ENCODE assay signal across 24 cellular contexts in genomic region chr9:19619221-19619620, GRCh38.
"Had no signal": no experiment of that assay in that cellular context is flagged by ENCODE, and none has a peak within 500 bp of the region (broad histone marks: within the 10 kb centered on the region; RNA-seq: fewer than 3 reads in every experiment).

No MANE protein-coding gene starts in this region.

- H3K27ac ChIP-seq: ascending aorta, brain microvascular endothelial cell, coronary artery, esophagus squamous epithelium, gastrocnemius medialis, heart left ventricle, left lung, prostate gland, tibial artery had no signal

- H3K4me3 Mint-ChIP-seq: activated B cell treated with CpG ODN at 0.5 μM for 24 hours; activated CD4-positive, alpha-beta T cell treated with anti-CD3 and anti-CD28 coated beads for 36 hours; activated T-cell treated with anti-CD3 and anti-CD28 coated beads, Interleukin-2, amount 50 U/mL, for 24 hours; activated T-helper 17 cell treated with anti-CD3 and anti-CD28 coated beads, Interleukin-2, amount 50 U/mL, for 72 hours; endodermal cell; natural killer cell treated with Interleukin-12 subunit alpha and Interleukin-12 subunit beta and Interleukin-15 and Interleukin-18, amount 100 ng/mL, for 72 hours had no signal

- H3K27me3 ChIP-seq: ascending aorta, brain microvascular endothelial cell, esophagus squamous epithelium, gastrocnemius medialis, left lung, tibial artery had no signal

- DNase-seq: activated B cell treated with CpG ODN at 0.5 μM for 24 hours; activated CD4-positive, alpha-beta T cell treated with anti-CD3 and anti-CD28 coated beads for 36 hours; activated CD4-positive, alpha-beta T cell treated with anti-CD3 and anti-CD28 coated beads, Interleukin-2, amount 50 U/mL, for 4 hours; activated CD8-positive, alpha-beta memory T cell treated with anti-CD3 and anti-CD28 coated beads for 24 hours; activated CD8-positive, alpha-beta memory T cell treated with anti-CD3 and anti-CD28 coated beads, Interleukin-2, amount 50 U/mL, for 4 hours; activated T-cell treated with anti-CD3 and anti-CD28 coated beads, Interleukin-2, amount 50 U/mL, for 24 hours; brain microvascular endothelial cell; endodermal cell; esophagus squamous epithelium; gastrocnemius medialis; heart left ventricle; left lung; right cardiac atrium; stimulated activated CD4-positive, alpha-beta T cell treated with anti-CD3 and anti-CD28 coated beads, Interleukin-4, amount 100 ng/mL, for 24 hours; stimulated activated naive CD4-positive, alpha-beta T cell treated with Interleukin-2 at 50 U/mL for 16 hours; T-helper 9 cell; tibial artery had no signal

- H3K36me3 Mint-ChIP-seq: activated naive CD4-positive, alpha-beta T cell treated with anti-CD3 and anti-CD28 coated beads, Interleukin-2, amount 50 U/mL, for 72 hours; natural killer cell treated with Interleukin-12 subunit alpha and Interleukin-12 subunit beta and Interleukin-15 and Interleukin-18, amount 100 ng/mL, for 72 hours had no signal

- H3K4me1 Mint-ChIP-seq: activated B cell treated with CpG ODN at 0.5 μM for 24 hours; activated CD4-positive, alpha-beta T cell treated with anti-CD3 and anti-CD28 coated beads for 36 hours; activated T-helper 17 cell treated with anti-CD3 and anti-CD28 coated beads, Interleukin-2, amount 50 U/mL, for 72 hours had no signal

- H3K4me3 ChIP-seq: ascending aorta, coronary artery, esophagus squamous epithelium, gastrocnemius medialis, heart left ventricle, left lung, lung, prostate gland, tibial artery had no signal

- H3K27ac Mint-ChIP-seq: activated B cell treated with CpG ODN at 0.5 μM for 24 hours; activated CD4-positive, alpha-beta T cell treated with anti-CD3 and anti-CD28 coated beads for 36 hours; activated naive CD4-positive, alpha-beta T cell treated with anti-CD3 and anti-CD28 coated beads, Interleukin-2, amount 50 U/mL, for 72 hours; activated T-cell treated with anti-CD3 and anti-CD28 coated beads, Interleukin-2, amount 50 U/mL, for 24 hours; activated T-helper 17 cell treated with anti-CD3 and anti-CD28 coated beads, Interleukin-2, amount 50 U/mL, for 72 hours; endodermal cell; natural killer cell treated with Interleukin-12 subunit alpha and Interleukin-12 subunit beta and Interleukin-15 and Interleukin-18, amount 100 ng/mL, for 72 hours had no signal

- H3K9me3 Mint-ChIP-seq: activated B cell treated with CpG ODN at 0.5 μM for 24 hours; activated naive CD4-positive, alpha-beta T cell treated with anti-CD3 and anti-CD28 coated beads, Interleukin-2, amount 50 U/mL, for 72 hours; activated T-cell treated with anti-CD3 and anti-CD28 coated beads, Interleukin-2, amount 50 U/mL, for 24 hours; activated T-helper 17 cell treated with anti-CD3 and anti-CD28 coated beads, Interleukin-2, amount 50 U/mL, for 72 hours; endodermal cell; natural killer cell treated with Interleukin-12 subunit alpha and Interleukin-12 subunit beta and Interleukin-15 and Interleukin-18, amount 100 ng/mL, for 72 hours had no signal
